In the genomic region with DNA sequence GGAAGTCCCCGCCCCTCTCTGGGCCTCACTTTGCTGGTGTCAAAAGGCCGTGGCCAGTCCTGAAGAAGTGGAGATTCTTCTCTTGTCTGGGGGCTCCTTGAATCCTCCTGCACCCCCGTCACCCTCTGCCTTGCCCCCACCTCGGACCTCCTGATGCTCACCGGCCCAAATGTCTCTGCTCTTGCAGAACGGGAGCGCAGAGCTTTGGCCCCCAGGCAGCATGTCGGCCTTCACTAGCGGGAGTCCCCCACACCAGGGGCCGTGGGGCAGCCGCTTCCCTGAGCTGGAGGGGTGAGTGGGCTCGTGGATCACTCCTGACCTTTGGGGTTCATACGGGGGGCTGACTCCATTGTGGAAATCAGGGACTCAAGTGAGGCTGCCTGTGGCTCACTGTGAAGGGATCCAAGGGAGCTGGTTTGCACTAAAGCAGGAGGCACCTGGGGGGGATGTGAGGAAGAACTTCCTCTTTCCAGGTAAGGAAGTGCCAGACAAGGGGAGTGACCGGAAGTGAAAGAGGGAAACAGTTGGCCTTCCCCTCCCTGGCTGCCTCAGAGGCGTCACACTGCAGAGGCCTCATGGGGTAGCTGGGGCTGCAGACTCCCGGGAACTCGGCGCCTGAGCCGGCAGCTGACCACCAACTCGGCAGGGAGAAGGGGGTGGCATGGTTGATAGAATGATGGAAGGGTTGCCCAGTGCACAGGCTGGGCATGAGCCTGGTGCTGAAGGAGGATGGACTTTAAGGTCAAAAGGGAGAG, we compare ENCODE assay signal across 22 cellular contexts. TPM values are rescaled to one million over a fixed set of nuclear protein-coding genes. Genes with fewer than 3 reads are reported as not detected.
DNase-seq lines count a peak whose midpoint lies in the region; ATAC-seq and TF ChIP-seq lines count a peak whose summit lies in the region.
"Had no signal": no experiment of that assay in that cellular context is flagged by ENCODE, and none has a peak within 500 bp of the region (broad histone marks: within the 10 kb centered on the region; RNA-seq: fewer than 3 reads in every experiment).

No MANE protein-coding gene starts in this region.

- no peaks in the 10 kb centered on the region for H3K9me3 Mint-ChIP-seq in activated naive CD4-positive, alpha-beta T cell treated with anti-CD3 and anti-CD28 coated beads, Interleukin-2, amount 10 ng/mL, durations not matched to agents 7 days and 5 days
- H3K9me3 Mint-ChIP-seq in stimulated activated naive B cell treated with anti-CD40 and anti-IgM and Interleukin-4, amounts not matched to agents 10 μg/mL and 1 μg/mL and 100 μg/mL, for 72 hours, result peaks cover 2 to 5% of the 10 kb centered on the region in 2 donors
- no peaks in the 10 kb centered on the region for H3K9me3 Mint-ChIP-seq in immature natural killer cell
- H3K9me3 Mint-ChIP-seq: activated naive CD8-positive, alpha-beta T cell treated with anti-CD3 and anti-CD28 coated beads, Interleukin-2, amount 10 ng/mL, durations not matched to agents 7 days and 5 days; CD4-positive, alpha-beta memory T cell; natural killer cell had no signal

- H3K27me3 ChIP-seq in breast epithelium, result no peaks in the 10 kb centered on the region

- H3K4me3 ChIP-seq in breast epithelium, result no peak overlapping the region
- H3K4me3 ChIP-seq: gastrocnemius medialis, psoas muscle, tibial artery had no signal

- no peak for TF ChIP-seq POLR2A in breast epithelium (IDR thresholded peaks at IDR 0.05)

- ATAC-seq in left ventricle myocardium superior, result peak; percentile 50
- no peak for ATAC-seq in stimulated activated naive B cell treated with anti-CD40 and anti-IgM and Interleukin-4, amounts not matched to agents 10 μg/mL and 1 μg/mL and 100 μg/mL, for 72 hours (replicated peaks)
- ATAC-seq: gastrocnemius medialis, natural killer cell, psoas muscle had no signal

- no peaks in the 10 kb centered on the region for H3K36me3 ChIP-seq in breast epithelium
- H3K36me3 ChIP-seq: gastrocnemius medialis, tibial artery had no signal

- H3K27me3 Mint-ChIP-seq in activated naive CD4-positive, alpha-beta T cell treated with anti-CD3 and anti-CD28 coated beads, Interleukin-2, amount 10 ng/mL, durations not matched to agents 7 days and 5 days, result peaks cover 5% of the 10 kb centered on the region
- H3K27me3 Mint-ChIP-seq in stimulated activated naive B cell treated with anti-CD40 and anti-IgM and Interleukin-4, amounts not matched to agents 10 μg/mL and 1 μg/mL and 100 μg/mL, for 72 hours, result no peaks in the 10 kb centered on the region
- peaks cover 1 to 9% (median 2%) of the 10 kb centered on the region in 3 donors for H3K27me3 Mint-ChIP-seq in immature natural killer cell (ENCODE audit: low read depth in 3 of 3)

- no peaks in the 10 kb centered on the region for H3K36me3 Mint-ChIP-seq in activated naive CD4-positive, alpha-beta T cell treated with anti-CD3 and anti-CD28 coated beads, Interleukin-2, amount 10 ng/mL, durations not matched to agents 7 days and 5 days
- H3K36me3 Mint-ChIP-seq in stimulated activated naive B cell treated with anti-CD40 and anti-IgM and Interleukin-4, amounts not matched to agents 10 μg/mL and 1 μg/mL and 100 μg/mL, for 72 hours, result peaks cover 67 to 74% of the 10 kb centered on the region in 2 donors
- no peaks in the 10 kb centered on the region for H3K36me3 Mint-ChIP-seq in immature natural killer cell
- H3K36me3 Mint-ChIP-seq: activated naive CD8-positive, alpha-beta T cell treated with anti-CD3 and anti-CD28 coated beads, Interleukin-2, amount 10 ng/mL, durations not matched to agents 7 days and 5 days; brain; CD4-positive, alpha-beta memory T cell; natural killer cell had no signal

- no peak overlapping the region for H3K27ac ChIP-seq in breast epithelium
- H3K27ac ChIP-seq: gastrocnemius medialis, psoas muscle, tibial artery had no signal

- no peaks in the 10 kb centered on the region for H3K9me3 ChIP-seq in breast epithelium
- H3K9me3 ChIP-seq: gastrocnemius medialis, psoas muscle, tibial artery had no signal

- CTCF ChIA-PET in activated naive CD4-positive, alpha-beta T cell treated with anti-CD3 and anti-CD28 coated beads, Interleukin-2, amount 10 ng/mL, durations not matched to agents 7 days and 5 days (lab: Charles Lee), result interaction anchor here (0.5 to 0.8 kb wide), 2 partner anchors 29 to 41 kb away, joined by 3 read pairs; no protein-coding TSS in a partner anchor

- no peaks in the 10 kb centered on the region for H3K4me1 ChIP-seq in breast epithelium
- H3K4me1 ChIP-seq: gastrocnemius medialis, psoas muscle, tibial artery had no signal

- intact Hi-C loops in left ventricle myocardium superior (cut with micrococcal nuclease), result no loop called here
- intact Hi-C loops in breast epithelium (cut with DNase I; ENCODE audit: low total_unique reads), result no loop called here

- no peaks in the 10 kb centered on the region for H3K4me1 Mint-ChIP-seq in activated naive CD4-positive, alpha-beta T cell treated with anti-CD3 and anti-CD28 coated beads, Interleukin-2, amount 10 ng/mL, durations not matched to agents 7 days and 5 days
- peaks cover 33 to 75% of the 10 kb centered on the region in 2 donors for H3K4me1 Mint-ChIP-seq in stimulated activated naive B cell treated with anti-CD40 and anti-IgM and Interleukin-4, amounts not matched to agents 10 μg/mL and 1 μg/mL and 100 μg/mL, for 72 hours
- no peaks in the 10 kb centered on the region for H3K4me1 Mint-ChIP-seq in immature natural killer cell
- H3K4me1 Mint-ChIP-seq: brain had no signal

- no peak overlapping the region for H3K4me3 Mint-ChIP-seq in activated naive CD4-positive, alpha-beta T cell treated with anti-CD3 and anti-CD28 coated beads, Interleukin-2, amount 10 ng/mL, durations not matched to agents 7 days and 5 days
- peak overlapping the region in 1 of 2 donors; percentile 10 for H3K4me3 Mint-ChIP-seq in stimulated activated naive B cell treated with anti-CD40 and anti-IgM and Interleukin-4, amounts not matched to agents 10 μg/mL and 1 μg/mL and 100 μg/mL, for 72 hours
- H3K4me3 Mint-ChIP-seq in immature natural killer cell, result no peak overlapping the region
- H3K4me3 Mint-ChIP-seq: activated naive CD8-positive, alpha-beta T cell treated with anti-CD3 and anti-CD28 coated beads, Interleukin-2, amount 10 ng/mL, durations not matched to agents 7 days and 5 days; brain; CD4-positive, alpha-beta memory T cell; natural killer cell had no signal

- peak overlapping the region; percentile 37 for H3K27ac Mint-ChIP-seq in activated naive CD4-positive, alpha-beta T cell treated with anti-CD3 and anti-CD28 coated beads, Interleukin-2, amount 10 ng/mL, durations not matched to agents 7 days and 5 days
- H3K27ac Mint-ChIP-seq in stimulated activated naive B cell treated with anti-CD40 and anti-IgM and Interleukin-4, amounts not matched to agents 10 μg/mL and 1 μg/mL and 100 μg/mL, for 72 hours, result peak overlapping the region; percentile 83
- H3K27ac Mint-ChIP-seq in immature natural killer cell, result no peak overlapping the region
- H3K27ac Mint-ChIP-seq: activated naive CD8-positive, alpha-beta T cell treated with anti-CD3 and anti-CD28 coated beads, Interleukin-2, amount 10 ng/mL, durations not matched to agents 7 days and 5 days; brain; CD4-positive, alpha-beta memory T cell; natural killer cell had no signal

- no peak for TF ChIP-seq CTCF in breast epithelium (IDR thresholded peaks at IDR 0.05)

- peak; percentile 14 for DNase-seq in activated naive CD4-positive, alpha-beta T cell treated with anti-CD3 and anti-CD28 coated beads, Interleukin-2, amount 10 ng/mL, durations not matched to agents 7 days and 5 days
- no peak for DNase-seq in activated naive CD4-positive, alpha-beta T cell treated with Interleukin-2 at 50 U/mL for 16 hours
- peak; percentile 28 for DNase-seq in NOMO-1 treated with dmso at 0.1 percent for 144 hours (lab: John Stamatoyannopoulos, UW; ENCODE audit: unreplicated experiment)
- DNase-seq in left ventricle myocardium superior, result no peak
- DNase-seq in stimulated activated naive B cell treated with anti-CD40 and anti-IgM and Interleukin-4, amounts not matched to agents 10 μg/mL and 1 μg/mL and 100 μg/mL, for 72 hours, result no peak
- DNase-seq in breast epithelium (ENCODE audit: low spot score in 2 of 2), result no peak
- DNase-seq in NCI-H2029 treated with DMSO at 0.1 percent for 48 hours (lab: John Stamatoyannopoulos, UW), result no peak
- DNase-seq in immature natural killer cell, result no peak
- DNase-seq: activated CD4-positive, alpha-beta T cell treated with anti-CD3 and anti-CD28 coated beads for 48 hours; activated naive CD8-positive, alpha-beta T cell treated with anti-CD3 and anti-CD28 coated beads, Interleukin-2, amount 10 ng/mL, durations not matched to agents 7 days and 5 days; CD4-positive, alpha-beta memory T cell; DMS79; gastrocnemius medialis; mesenchymal stem cell; natural killer cell; NCI-H345; psoas muscle; SHP77 treated with DMSO at 0.1 percent for 48 hours; stimulated activated naive CD4-positive, alpha-beta T cell; tibial artery had no signal

RNA-seq across cellular contexts. Expression of a gene that starts 23.1 kb away (rescaled TPM):
- total RNA-seq in left ventricle myocardium superior (3.2 TPM), breast epithelium (1 to 10 TPM; 3.3 to 8.6 (median 3.8) TPM)
- polyA plus RNA-seq in immature natural killer cell, result under 1 TPM in 2 of 3 donors, not detected in 1; 0.47 to 0.77 TPM
- total RNA-seq: HT-29 had no signal

Comparison
In these comparisons a context has a peak if more than half of its experiments do, and no peak if none do; other contexts are left out.
1. DNase-seq: peak in activated naive CD4-positive, alpha-beta T cell treated with anti-CD3 and anti-CD28 coated beads, Interleukin-2, amount 10 ng/mL, durations not matched to agents 7 days and 5 days (single experiment) and NOMO-1 treated with dmso at 0.1 percent for 144 hours (single experiment); none in activated naive CD4-positive, alpha-beta T cell treated with Interleukin-2 at 50 U/mL for 16 hours (single experiment), left ventricle myocardium superior (single experiment), stimulated activated naive B cell treated with anti-CD40 and anti-IgM and Interleukin-4, amounts not matched to agents 10 μg/mL and 1 μg/mL and 100 μg/mL, for 72 hours (single experiment), breast epithelium (0 of 2), NCI-H2029 treated with DMSO at 0.1 percent for 48 hours (single experiment) and immature natural killer cell (0 of 3).
2. H3K27ac Mint-ChIP-seq: peak in activated naive CD4-positive, alpha-beta T cell treated with anti-CD3 and anti-CD28 coated beads, Interleukin-2, amount 10 ng/mL, durations not matched to agents 7 days and 5 days (single experiment) and stimulated activated naive B cell treated with anti-CD40 and anti-IgM and Interleukin-4, amounts not matched to agents 10 μg/mL and 1 μg/mL and 100 μg/mL, for 72 hours (single experiment); none in immature natural killer cell (0 of 6).